In the genomic region with DNA sequence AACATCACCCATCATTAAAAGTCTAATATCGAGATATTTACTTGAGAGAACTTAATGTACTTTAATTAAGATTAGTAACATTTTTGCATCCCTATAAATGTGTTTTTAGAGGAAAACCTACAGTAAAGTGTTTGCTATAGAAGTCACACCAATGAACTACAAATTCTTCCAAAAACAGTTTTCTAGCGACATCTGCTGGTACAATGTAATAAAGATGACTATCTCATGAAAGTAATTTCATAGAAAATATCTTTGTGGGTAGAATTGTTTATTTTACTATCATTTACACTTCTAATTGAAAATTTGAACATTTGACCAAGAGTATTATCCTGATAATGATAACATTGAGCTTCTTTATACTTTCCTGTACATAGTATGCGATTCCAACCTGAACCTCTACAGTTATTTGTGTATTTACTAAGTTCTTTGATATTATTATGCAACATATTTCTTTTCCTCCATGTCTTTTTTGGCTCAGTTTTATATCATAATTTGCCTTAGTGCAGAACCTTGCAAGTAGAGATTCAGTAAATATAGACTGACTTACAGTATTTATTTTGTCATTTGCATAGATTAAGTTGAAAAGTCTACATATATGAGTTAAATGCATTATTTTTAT, we compare ENCODE assay signal across 8 cellular contexts.
A peak's percentile ranks its signal among the peaks of the same experiment; 100 is the strongest.
DNase-seq lines count a peak whose midpoint lies in the region; ATAC-seq and TF ChIP-seq lines count a peak whose summit lies in the region.

No MANE protein-coding gene starts in this region.

- H3K27me3 ChIP-seq in iPS DF 6.9 (ENCODE audit: control insufficient read depth, insufficient read depth, low read length) (no peaks in the 10 kb centered on the region), tibial artery (no peaks in the 10 kb centered on the region)

- H3K4me3 ChIP-seq in iPS DF 6.9 (ENCODE audit: low read length) (no peak overlapping the region), tibial artery (no peak overlapping the region)

- H3K9me3 ChIP-seq in iPS DF 6.9 (ENCODE audit: control insufficient read depth, insufficient read depth, low read length) (no peaks in the 10 kb centered on the region), tibial artery (no peaks in the 10 kb centered on the region)

- no peak overlapping the region for H3K27ac ChIP-seq in iPS DF 6.9 (ENCODE audit: low read length)
- no peak overlapping the region for H3K27ac ChIP-seq in tibial artery

- intact Hi-C loops in tibial artery (cut with DNase I; ENCODE audit: low total_unique reads), result loop anchor here (2.0 to 5.0 kb wide), 2 partner anchors 352 to 423 kb away; no protein-coding TSS in a partner anchor

- peak; percentile 37 for DNase-seq in AG20443 (ENCODE audit: low spot score)
- DNase-seq in NCI-H2029 (lab: John Stamatoyannopoulos, UW), result peak; percentile 59
- DNase-seq in amniotic epithelial cell (ENCODE audit: low read depth), result peak; percentile 60
- peak; percentile 13 for DNase-seq in iPS DF 6.9 (ENCODE audit: low read depth, low spot score)
- no peak for DNase-seq in tibial artery
- no peak for DNase-seq in HPDE6-E6E7 (ENCODE audit: extremely low spot score)

- TF ChIP-seq CTCF in tibial artery (IDR thresholded peaks at IDR 0.05), result peak; percentile 62 to 75

- WGBS in iPS DF 6.9 (ENCODE audit: insufficient coverage, insufficient read length), result no CpG with 5 or more reads among the region's 3 CpGs

- H3K4me1 ChIP-seq in iPS DF 6.9 (ENCODE audit: control insufficient read depth, insufficient read depth, low read length), result peaks cover 2% of the 10 kb centered on the region; the same call in 1 of the 2 replicates
- no peaks in the 10 kb centered on the region for H3K4me1 ChIP-seq in tibial artery

- peak; percentile 43 for ATAC-seq in GM18868 (IDR thresholded peaks at IDR 0.05; ENCODE audit: unreplicated experiment)
- ATAC-seq in GM21723 (IDR thresholded peaks at IDR 0.05; ENCODE audit: unreplicated experiment), result no peak

- no peaks in the 10 kb centered on the region; the same call in 1 of the 2 replicates for H3K36me3 ChIP-seq in iPS DF 6.9 (ENCODE audit: control insufficient read depth, insufficient read depth, low read length)
- H3K36me3 ChIP-seq in tibial artery, result no peaks in the 10 kb centered on the region

Comparison
In these comparisons a context has a peak if more than half of its experiments do, and no peak if none do; other contexts are left out.
1. DNase-seq: peak in AG20443 (single experiment), NCI-H2029 (single experiment), amniotic epithelial cell (single experiment) and iPS DF 6.9 (single experiment); none in tibial artery (0 of 2) and HPDE6-E6E7 (single experiment).